In genomic region chr19:36572593-36573019, GRCh38 we compare ENCODE assay signal across 8 cellular contexts. TPM values are rescaled to one million over a fixed set of nuclear protein-coding genes. Genes with fewer than 3 reads are reported as not detected.
DNase-seq lines count a peak whose midpoint lies in the region; ATAC-seq and TF ChIP-seq lines count a peak whose summit lies in the region.

No MANE protein-coding gene starts in this region.

- H3K27ac ChIP-seq in SK-N-MC (no peak overlapping the region), rectal smooth muscle tissue (ENCODE audit: low read depth, low read length) (peak overlapping the region; percentile 76)

- H3K9ac ChIP-seq in ES-I3 (ENCODE audit: low read depth, low read length) (peak overlapping the region; percentile 88), SK-N-MC (ENCODE audit: insufficient read length) (peak overlapping the region; percentile 85), rectal smooth muscle tissue (ENCODE audit: low read length) (peak overlapping the region; percentile 87)

- no peak for TF ChIP-seq CTCF in fibroblast of mammary gland (conservative IDR thresholded peaks at IDR 0.05; ENCODE audit: control insufficient read depth, insufficient read depth, low read depth, low read length)

- H3K9me3 ChIP-seq in ES-I3 (ENCODE audit: control insufficient read depth, insufficient read depth, low read length): no peaks in the 10 kb centered on the region
- H3K9me3 ChIP-seq in SK-N-MC (ENCODE audit: low read depth, low read length): peaks cover 3% of the 10 kb centered on the region; the same call in 1 of the 2 replicates

- peaks cover 9% of the 10 kb centered on the region for H3K36me3 ChIP-seq in ES-I3 (ENCODE audit: insufficient read depth, low read length)
- peaks cover 56% of the 10 kb centered on the region for H3K36me3 ChIP-seq in SK-N-MC (ENCODE audit: insufficient read depth, low read length)
- H3K36me3 ChIP-seq in rectal smooth muscle tissue (ENCODE audit: control insufficient read depth, insufficient read depth, low read length): peaks cover 16% of the 10 kb centered on the region

- H3K4me1 ChIP-seq in ES-I3 (ENCODE audit: insufficient read depth, low read length) (no peaks in the 10 kb centered on the region), rectal smooth muscle tissue (ENCODE audit: control insufficient read depth, insufficient read depth, low read length) (peaks cover 3% of the 10 kb centered on the region)

- no peak for DNase-seq in SK-N-MC (ENCODE audit: low read depth, low spot score)
- no peak for DNase-seq in fibroblast of mammary gland (ENCODE audit: low read depth)
- DNase-seq in erythroblast (lab: John Stamatoyannopoulos, UW): no peak
- no peak for DNase-seq in MV-4-11 (lab: John Stamatoyannopoulos, UW)
- DNase-seq in ureter (ENCODE audit: low spot score): no peak

- no peaks in the 10 kb centered on the region for H3K27me3 ChIP-seq in rectal smooth muscle tissue (ENCODE audit: control insufficient read depth, insufficient read depth, low read length)

- peak overlapping the region; percentile 93 for H3K4me3 ChIP-seq in SK-N-MC
- H3K4me3 ChIP-seq in fibroblast of mammary gland (ENCODE audit: control insufficient read depth, low read depth, low read length): peak overlapping the region; percentile 93
- peak overlapping the region; percentile 97 for H3K4me3 ChIP-seq in rectal smooth muscle tissue (ENCODE audit: low read length)

- TF ChIP-seq POLR2A in erythroblast (IDR thresholded peaks at IDR 0.05; ENCODE audit: low read length): no peak

- ATAC-seq in HG03139 (IDR thresholded peaks at IDR 0.05; ENCODE audit: unreplicated experiment): no peak

RNA-seq across cellular contexts. Expression of gene ZNF529, which starts 0.5 kb away (rescaled TPM):
- 20.0 TPM for total RNA-seq in ureter

RNA-seq across cellular contexts. Expression of gene ZNF382, which starts 32.5 kb away (rescaled TPM):
- total RNA-seq in ureter: 7.9 TPM

RNA-seq across cellular contexts. Expression of gene ZNF260, which starts 44.5 kb away (rescaled TPM):
- total RNA-seq in ureter: 17.6 TPM
